ENCODE assay signal across 20 cellular contexts in the genomic region with DNA sequence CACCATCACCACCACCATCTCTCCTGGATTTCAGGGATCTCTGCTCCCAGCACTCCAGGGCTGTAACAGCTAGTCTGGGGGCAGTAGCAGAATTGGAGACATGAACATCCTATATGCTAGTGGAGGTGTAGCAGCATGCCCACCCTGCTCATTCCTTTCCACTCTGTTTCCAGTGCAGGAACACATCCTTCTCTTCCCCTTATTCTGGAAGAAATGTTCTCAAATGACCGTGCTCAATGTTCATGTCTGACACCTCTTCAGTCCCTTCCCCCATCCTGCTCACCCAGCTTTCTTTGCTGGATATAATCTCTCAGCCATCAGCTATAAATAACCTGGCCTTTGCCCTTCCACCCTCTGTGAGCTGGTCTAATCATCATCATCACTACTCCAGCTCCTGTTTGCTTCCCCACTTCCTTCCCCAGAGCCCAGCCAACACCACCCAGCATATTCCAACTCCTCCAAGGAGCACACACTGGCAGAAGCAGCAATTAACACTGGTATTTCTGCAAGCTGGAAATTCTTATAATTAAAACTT. TPM values are rescaled to one million over a fixed set of nuclear protein-coding genes. Genes with fewer than 3 reads are reported as not detected.
DNase-seq lines count a peak whose midpoint lies in the region; ATAC-seq, FAIRE-seq and TF ChIP-seq lines count a peak whose summit lies in the region.
"Had no signal": no experiment of that assay in that cellular context is flagged by ENCODE, and none has a peak within 500 bp of the region (broad histone marks: within the 10 kb centered on the region; RNA-seq: fewer than 3 reads in every experiment).

No MANE protein-coding gene starts in this region.

- no peak overlapping the region for H3K4me3 Mint-ChIP-seq in natural killer cell treated with Interleukin-12 subunit alpha and Interleukin-12 subunit beta and Interleukin-15 and Interleukin-18, amount 100 ng/mL, for 72 hours

- ATAC-seq in left ventricle myocardium superior (peak; percentile 41), K562 (no peak), mucosa of descending colon (peak; percentile 50), GM19452 (IDR thresholded peaks at IDR 0.05; ENCODE audit: unreplicated experiment) (no peak)
- no peak for ATAC-seq in natural killer cell treated with Interleukin-12 subunit alpha and Interleukin-12 subunit beta and Interleukin-15 and Interleukin-18, amount 100 ng/mL, for 72 hours
- ATAC-seq: A549 had no signal

- H3K79me2 ChIP-seq in K562 (ENCODE audit: control insufficient read depth, insufficient read depth, low read length): no peaks in the 10 kb centered on the region

- no peak for TF ChIP-seq EP300 in K562 (IDR thresholded peaks at IDR 0.05; ENCODE audit: low read length)

- no peaks in the 10 kb centered on the region for H3K36me3 ChIP-seq in K562 (ENCODE audit: control insufficient read depth, insufficient read depth, low read length)
- H3K36me3 ChIP-seq in mucosa of descending colon (ENCODE audit: low read depth): no peaks in the 10 kb centered on the region
- H3K36me3 ChIP-seq in H7 (replicated peaks; ENCODE audit: control insufficient read depth, insufficient read depth, low read length): no peaks in the 10 kb centered on the region
- H3K36me3 ChIP-seq: HAP-1, MG63, Peyer's patch had no signal

- DNase-seq in left ventricle myocardium superior (no peak), cardiac septum (ENCODE audit: low spot score) (no peak), K562 (ENCODE audit: extremely low read depth in 1 of 4, low spot score in 3 of 4) (no peak), mucosa of descending colon (peak in 1 of 3 donors; percentile 12), H7 (no peak)
- DNase-seq in natural killer cell treated with Interleukin-12 subunit alpha and Interleukin-12 subunit beta and Interleukin-15 and Interleukin-18, amount 100 ng/mL, for 72 hours (ENCODE audit: low spot score): no peak
- DNase-seq: COR-L47, DMS53, KG1, MG63, NCI-H1092 treated with DMSO at 0.1 percent for 48 hours, NCI-H1694, NCI-H446 treated with DMSO at 0.1 percent for 48 hours, NCI-H748 treated with DMSO at 0.1 percent for 48 hours, SHP77 treated with DMSO at 0.1 percent for 48 hours had no signal

- H3K4me3 ChIP-seq in K562 (no peak overlapping the region), mucosa of descending colon (no peak overlapping the region), H7 (ENCODE audit: insufficient read depth, low read depth, low read length) (no peak overlapping the region)
- H3K4me3 ChIP-seq: A549, HAP-1, MG63 had no signal

- 0% methylated on average over 1 of the region's 1 CpG for WGBS in K562 (ENCODE audit: insufficient coverage, low coverage, missing lambda C conversion rate)

- H3K4me1 ChIP-seq in K562 (replicated peaks in 1 of 2; ENCODE audit: control insufficient read depth in 2 of 2, insufficient read depth in 2 of 2, low read length in 2 of 2) (peaks cover 0 to 10% of the 10 kb centered on the region in 2 experiments; a peak in 2 of 5 replicates), mucosa of descending colon (ENCODE audit: low read depth) (peaks cover 7% of the 10 kb centered on the region)
- H3K4me1 ChIP-seq: A549, HAP-1 had no signal

- H3K4me1 Mint-ChIP-seq in natural killer cell treated with Interleukin-12 subunit alpha and Interleukin-12 subunit beta and Interleukin-15 and Interleukin-18, amount 100 ng/mL, for 72 hours (ENCODE audit: low read depth in 2 of 2): no peaks in the 10 kb centered on the region

- no peak overlapping the region for H3K27ac ChIP-seq in K562 (ENCODE audit: extremely low read depth, low read depth, low read length)
- H3K27ac ChIP-seq: A549, C4-2B had no signal

- POLR2A ChIA-PET in K562 (lab: Yijun Ruan, JAX): interaction anchor here (0.6 to 1.8 kb wide), 4 partner anchors 21 to 256 kb away, joined by 3 to 5 read pairs (median 4); no protein-coding TSS in a partner anchor

- no peaks in the 10 kb centered on the region for H3K9me1 ChIP-seq in K562 (ENCODE audit: control insufficient read depth, insufficient read depth, low read length)

- H2AFZ ChIP-seq in K562 (ENCODE audit: low read depth, low read length): no peak overlapping the region

- H4K20me1 ChIP-seq in K562 (replicated peaks; ENCODE audit: control insufficient read depth, insufficient read depth, low read length): 0 out of 2 replicates have a peak, but pooled peaks cover 3% of the 10 kb centered on the region

- no peak overlapping the region for H3K27ac Mint-ChIP-seq in natural killer cell treated with Interleukin-12 subunit alpha and Interleukin-12 subunit beta and Interleukin-15 and Interleukin-18, amount 100 ng/mL, for 72 hours

- H3K27me3 ChIP-seq in K562 (ENCODE audit: control insufficient read depth in 2 of 2, insufficient read depth in 2 of 2, low read length in 2 of 2) (peaks cover 5 to 24% of the 10 kb centered on the region in 2 experiments; a peak in 4 of 5 replicates), H7 (ENCODE audit: control insufficient read depth, insufficient read depth, low read length) (no peaks in the 10 kb centered on the region)
- H3K27me3 ChIP-seq: MG63, Peyer's patch had no signal

- TF ChIP-seq POLR2A in K562 (conservative IDR thresholded peaks at IDR 0.05): no peak

- peaks cover 5 to 7% of the 10 kb centered on the region in 2 donors for H3K27me3 Mint-ChIP-seq in natural killer cell treated with Interleukin-12 subunit alpha and Interleukin-12 subunit beta and Interleukin-15 and Interleukin-18, amount 100 ng/mL, for 72 hours

- H3K4me2 ChIP-seq in K562 (ENCODE audit: insufficient read depth, low read length): no peak overlapping the region
- H3K4me2 ChIP-seq: A549 had no signal

- no peak for TF ChIP-seq RAD21 in K562 (CRISPR knock-in tag; conservative IDR thresholded peaks at IDR 0.05 in 1 of 2, IDR thresholded peaks at IDR 0.05 in 1 of 2)

- in situ Hi-C loops in K562 (cut with MboI): loop anchor here (10.0 to 25.0 kb wide), 3 partner anchors 129 to 482 kb away; no protein-coding TSS in a partner anchor

- no peak for FAIRE-seq in K562 (lab: Jason Lieb, UNC)
- FAIRE-seq: A549 had no signal

- no peaks in the 10 kb centered on the region for H3K9me3 Mint-ChIP-seq in natural killer cell treated with Interleukin-12 subunit alpha and Interleukin-12 subunit beta and Interleukin-15 and Interleukin-18, amount 100 ng/mL, for 72 hours

- CTCF ChIA-PET in K562 (lab: Yijun Ruan, JAX; ENCODE audit: low intra/inter-chr PET ratio): no interaction called here

- intact Hi-C loops in left ventricle myocardium superior (cut with micrococcal nuclease): no loop called here
- intact Hi-C loops in cardiac septum (cut with DNase I): loop anchor here (10.0 kb wide), 1 partner anchor 482 kb away; no protein-coding TSS in a partner anchor
- intact Hi-C loops in K562 (cut with micrococcal nuclease): no loop called here
- intact Hi-C loops in mucosa of descending colon (cut with DNase I, micrococcal nuclease): loop anchor here in 1 of 2 donors (10.0 kb wide), 1 partner anchor 132 kb away; no protein-coding TSS in a partner anchor

- no peaks in the 10 kb centered on the region for H3K36me3 Mint-ChIP-seq in natural killer cell treated with Interleukin-12 subunit alpha and Interleukin-12 subunit beta and Interleukin-15 and Interleukin-18, amount 100 ng/mL, for 72 hours

- H3K9me3 ChIP-seq in K562 (replicated peaks; ENCODE audit: control insufficient read depth, insufficient read depth, low read depth, low read length) (no peaks in the 10 kb centered on the region), mucosa of descending colon (no peaks in the 10 kb centered on the region)
- H3K9me3 ChIP-seq: A549, HAP-1, MG63, Peyer's patch had no signal

- TF ChIP-seq CTCF in K562 (IDR thresholded peaks at IDR 0.05 in 2 of 3, conservative IDR thresholded peaks at IDR 0.05 in 1 of 3; ENCODE audit: insufficient read depth in 2 of 3, low read depth in 1 of 3, low read length in 3 of 3): no peak
- no peak for TF ChIP-seq CTCF in mucosa of descending colon (IDR thresholded peaks at IDR 0.05)

- 0 out of 4 replicates have a peak overlapping the region, but pooled peaks of 1 of the 2 experiments have one; percentile 22 for H3K9ac ChIP-seq in K562 (ENCODE audit: insufficient read depth in 1 of 2, low read depth in 2 of 2, low read length in 2 of 2)

- no TSS peak for BruUV-seq in K562 (replicated peaks; lab: Mats Ljungman, UMichigan)

TF ChIP-seq in K562, 482 proteins besides CTCF, POLR2A, EP300 and RAD21 (continues in another document):
- peak; percentile 46 for TF ChIP-seq MEIS2 (IDR thresholded peaks at IDR 0.05; ENCODE audit: partially characterized antibody)

RNA-seq across cellular contexts. Expression of gene DCLK3, which starts 31.1 kb away (rescaled TPM):
- total RNA-seq in left ventricle myocardium superior (0.20 TPM), cardiac septum (0.48 TPM), K562 (2014; rRNA removed) (not detected in 2 replicates), K562 (2014; rRNA removed; fragmentation: Illumina TruSeq; extraction: Trizol) (not detected in 2 replicates), K562 (2015; rRNA removed; fragmentation: Illumina TruSeq; extraction: Trizol) (not detected in 2 replicates), K562 (2021) (not detected in 2 replicates), mucosa of descending colon (under 1 TPM in 2 of 3 donors, not detected in 1; 0.06 to 0.19 TPM)
- total RNA-seq in K562 (2011; cell fraction: chromatin; rRNA removed; ENCODE audit: low replicate concordance): not detected in 2 replicates
- total RNA-seq in K562 (2011; cell fraction: nucleolus; rRNA removed): not detected in 2 replicates
- total RNA-seq in K562 (2011; cell fraction: nucleoplasm; rRNA removed): not detected in 2 replicates
- polyA plus RNA-seq in K562 (2011; rRNA removed) (not detected in 2 replicates), K562 (2014; fragmentation: Illumina TruSeq; extraction: Trizol) (not detected in 2 replicates), K562 (2014; fragmentation: Nextera tagmentation; extraction: Ambion mirVana) (not detected), K562 (2014; rRNA removed) (not detected in 2 replicates)
- not detected in 2 replicates for polyA plus RNA-seq in K562 (2011; cell fraction: cytosol; rRNA removed)
- not detected in 2 replicates for polyA plus RNA-seq in K562 (2011; cell fraction: nucleus; rRNA removed)
- polyA plus RNA-seq in K562 (2012): not detected in 2 replicates
- not detected in 2 replicates for polyA minus RNA-seq in K562 (2011; rRNA and poly(A)+ RNA removed)
- not detected in 2 replicates for polyA minus RNA-seq in K562 (2011; cell fraction: cytosol; rRNA and poly(A)+ RNA removed)
- not detected in 2 replicates for polyA minus RNA-seq in K562 (2011; cell fraction: nucleus; rRNA and poly(A)+ RNA removed)
- total RNA-seq in H7 (2014; rRNA removed; shearing (Covaris generic)): 0.37 and 0.42 TPM in 2 replicates
- total RNA-seq in natural killer cell treated with Interleukin-12 subunit alpha and Interleukin-12 subunit beta and Interleukin-15 and Interleukin-18, amount 100 ng/mL, for 72 hours: not detected
- total RNA-seq: Peyer's patch had no signal
- polyA plus RNA-seq: A549 had no signal

Comparison
In these comparisons a context has a peak if more than half of its experiments do, and no peak if none do; other contexts are left out.
1. ATAC-seq: peak in left ventricle myocardium superior (single experiment) and mucosa of descending colon (single experiment); none in K562 (single experiment), natural killer cell treated with Interleukin-12 subunit alpha and Interleukin-12 subunit beta and Interleukin-15 and Interleukin-18, amount 100 ng/mL, for 72 hours (0 of 2) and GM19452 (single experiment).